23 cellular contexts compared by ENCODE assay signal in genomic region chr1:193937308-193937707, GRCh38.
"Had no signal": no experiment of that assay in that cellular context is flagged by ENCODE, and none has a peak within 500 bp of the region (broad histone marks: within the 10 kb centered on the region; RNA-seq: fewer than 3 reads in every experiment).

No MANE protein-coding gene starts in this region.

- ATAC-seq: esophagus mucosa; gastrocnemius medialis; heart left ventricle; left cardiac atrium; left lung; naive thymus-derived CD4-positive, alpha-beta T cell; sciatic nerve; stimulated activated effector memory CD8-positive, alpha-beta T cell treated with anti-CD3 and anti-CD28 coated beads, Interleukin-12 subunit alpha, Interleukin-12 subunit beta, amount 100 ng/mL, for 72 hours had no signal

- H3K27me3 Mint-ChIP-seq: naive thymus-derived CD4-positive, alpha-beta T cell; type B pancreatic cell had no signal

- H3K27ac Mint-ChIP-seq: naive thymus-derived CD4-positive, alpha-beta T cell; nephron; neural progenitor cell; stimulated activated effector memory CD8-positive, alpha-beta T cell treated with anti-CD3 and anti-CD28 coated beads, Interleukin-12 subunit alpha, Interleukin-12 subunit beta, amount 100 ng/mL, for 72 hours; type B pancreatic cell had no signal

- H3K4me3 Mint-ChIP-seq: naive thymus-derived CD4-positive, alpha-beta T cell; nephron; neural progenitor cell; stimulated activated effector memory CD8-positive, alpha-beta T cell treated with anti-CD3 and anti-CD28 coated beads, Interleukin-12 subunit alpha, Interleukin-12 subunit beta, amount 100 ng/mL, for 72 hours; type B pancreatic cell had no signal

- H3K4me1 Mint-ChIP-seq: nephron, neural progenitor cell had no signal

- H3K36me3 Mint-ChIP-seq: neural progenitor cell; stimulated activated effector memory CD8-positive, alpha-beta T cell treated with anti-CD3 and anti-CD28 coated beads, Interleukin-12 subunit alpha, Interleukin-12 subunit beta, amount 100 ng/mL, for 72 hours; type B pancreatic cell had no signal

- H3K9me3 Mint-ChIP-seq: neural progenitor cell; stimulated activated effector memory CD8-positive, alpha-beta T cell treated with anti-CD3 and anti-CD28 coated beads, Interleukin-12 subunit alpha, Interleukin-12 subunit beta, amount 100 ng/mL, for 72 hours; type B pancreatic cell had no signal

- DNase-seq: dorsolateral prefrontal cortex; effector CD4-positive, alpha-beta T cell; foreskin fibroblast; gastrocnemius medialis; heart left ventricle; left cardiac atrium; left lung; mesenchymal stem cell; midbrain; naive thymus-derived CD4-positive, alpha-beta T cell; stimulated activated CD4-positive, alpha-beta T cell treated with anti-CD3 and anti-CD28 coated beads, Interleukin-12 subunit alpha, Interleukin-12 subunit beta, amount 100 ng/mL, for 4 hours; stimulated activated CD4-positive, alpha-beta T cell treated with anti-CD3 and anti-CD28 coated beads, Interleukin-2, amount 100 ng/mL, for 24 hours; stimulated activated CD4-positive, alpha-beta T cell treated with anti-CD3 and anti-CD28 coated beads, Interleukin-4, amount 100 ng/mL, for 24 hours; stimulated activated naive CD4-positive, alpha-beta T cell treated with Interleukin-2 at 50 U/mL for 16 hours; stomach; testis; tibial artery had no signal
